ENCODE assay signal across 9 cellular contexts in genomic region chr2:112004246-112004645, GRCh38. TPM values are rescaled to one million over a fixed set of nuclear protein-coding genes. Genes with fewer than 3 reads are reported as not detected.
DNase-seq lines count a peak whose midpoint lies in the region; ATAC-seq lines count a peak whose summit lies in the region.
"Had no signal": no experiment of that assay in that cellular context is flagged by ENCODE, and none has a peak within 500 bp of the region (broad histone marks: within the 10 kb centered on the region; RNA-seq: fewer than 3 reads in every experiment).

No MANE protein-coding gene starts in this region.

- peak overlapping the region in 9 of 11 experiments; percentile 28 to 91 (median 77); a peak in 16 of 22 replicates for H3K27ac ChIP-seq in BLaER1 treated with 17β-estradiol and CSF1 and Interleukin-3, amounts not matched to agents 10 nM and 100 nM
- H3K27ac ChIP-seq: uterus had no signal

- H3K4me2 ChIP-seq in BLaER1 treated with 17β-estradiol and CSF1 and Interleukin-3, amounts not matched to agents 10 nM and 100 nM: peak overlapping the region; percentile 14 to 94 (median 70); a peak in 19 of 22 replicates

- no peaks in the 10 kb centered on the region for H4K20me1 ChIP-seq in BLaER1 treated with 17β-estradiol and CSF1 and Interleukin-3, amounts not matched to agents 10 nM and 100 nM

- H3K9me3 ChIP-seq in BLaER1 treated with 17β-estradiol and CSF1 and Interleukin-3, amounts not matched to agents 10 nM and 100 nM (replicated peaks in 1 of 11): peaks cover 0 to 21% (median 0%) of the 10 kb centered on the region in 11 experiments; a peak in 1 of 22 replicates
- H3K9me3 ChIP-seq: uterus had no signal

- H3K9me3 Mint-ChIP-seq in activated T-cell treated with anti-CD3 and anti-CD28 coated beads, Interleukin-2, amount 50 U/mL, for 4 hours: no peaks in the 10 kb centered on the region
- H3K9me3 Mint-ChIP-seq in activated CD4-positive, alpha-beta T cell treated with anti-CD3 and anti-CD28 coated beads, Interleukin-2, amount 10 ng/mL, durations not matched to agents 24 days and 14 days: peaks cover 4% of the 10 kb centered on the region

- H3K4me3 Mint-ChIP-seq in activated T-cell treated with anti-CD3 and anti-CD28 coated beads, Interleukin-2, amount 50 U/mL, for 4 hours: no peak overlapping the region
- H3K4me3 Mint-ChIP-seq in activated CD4-positive, alpha-beta T cell treated with anti-CD3 and anti-CD28 coated beads, Interleukin-2, amount 10 ng/mL, durations not matched to agents 24 days and 14 days: no peak overlapping the region

- no peak overlapping the region for H3K27ac Mint-ChIP-seq in activated CD4-positive, alpha-beta T cell treated with anti-CD3 and anti-CD28 coated beads, Interleukin-2, amount 10 ng/mL, durations not matched to agents 24 days and 14 days

- H3K36me3 Mint-ChIP-seq in activated T-cell treated with anti-CD3 and anti-CD28 coated beads, Interleukin-2, amount 50 U/mL, for 4 hours (ENCODE audit: insufficient read depth): no peaks in the 10 kb centered on the region
- no peaks in the 10 kb centered on the region for H3K36me3 Mint-ChIP-seq in activated CD4-positive, alpha-beta T cell treated with anti-CD3 and anti-CD28 coated beads, Interleukin-2, amount 10 ng/mL, durations not matched to agents 24 days and 14 days (ENCODE audit: low read depth)

- H3K4me1 ChIP-seq in BLaER1 treated with 17β-estradiol and CSF1 and Interleukin-3, amounts not matched to agents 10 nM and 100 nM: peaks cover 10 to 99% (median 56%) of the 10 kb centered on the region in 10 experiments; a peak in 19 of 20 replicates
- H3K4me1 ChIP-seq: uterus had no signal

- H3K27me3 Mint-ChIP-seq in activated T-cell treated with anti-CD3 and anti-CD28 coated beads, Interleukin-2, amount 50 U/mL, for 4 hours (ENCODE audit: low read depth): no peaks in the 10 kb centered on the region
- H3K27me3 Mint-ChIP-seq in activated CD4-positive, alpha-beta T cell treated with anti-CD3 and anti-CD28 coated beads, Interleukin-2, amount 10 ng/mL, durations not matched to agents 24 days and 14 days: peaks cover 8% of the 10 kb centered on the region

- peak overlapping the region in 6 of 11 experiments; percentile 49 to 74 (median 68); a peak in 11 of 22 replicates for H3K9ac ChIP-seq in BLaER1 treated with 17β-estradiol and CSF1 and Interleukin-3, amounts not matched to agents 10 nM and 100 nM

- intact Hi-C loops in left colon (cut with DNase I, micrococcal nuclease): no loop called here
- intact Hi-C loops in activated CD4-positive, alpha-beta T cell treated with anti-CD3 and anti-CD28 coated beads, Interleukin-2, amount 10 ng/mL, durations not matched to agents 24 days and 14 days (cut with micrococcal nuclease): no loop called here

- DNase-seq in SKM-1 (lab: John Stamatoyannopoulos, UW; ENCODE audit: unreplicated experiment) (peak; percentile 97), left colon (peak; percentile 43 to 56), middle frontal gyrus (ENCODE audit: extremely low spot score, low spot score) (no peak)
- no peak for DNase-seq in activated T-cell treated with anti-CD3 and anti-CD28 coated beads, Interleukin-2, amount 50 U/mL, for 4 hours
- no peak for DNase-seq in activated CD4-positive, alpha-beta T cell treated with anti-CD3 and anti-CD28 coated beads, Interleukin-2, amount 50 U/mL, for 48 hours
- no peak for DNase-seq in activated CD4-positive, alpha-beta T cell treated with anti-CD3 and anti-CD28 coated beads, Interleukin-2, amount 10 ng/mL, durations not matched to agents 24 days and 14 days

- H3K36me3 ChIP-seq in BLaER1 treated with 17β-estradiol and CSF1 and Interleukin-3, amounts not matched to agents 10 nM and 100 nM: peaks cover 0 to 68% (median 0%) of the 10 kb centered on the region in 11 experiments; a peak in 6 of 22 replicates
- H3K36me3 ChIP-seq: uterus had no signal

- no peaks in the 10 kb centered on the region for H3K27me3 ChIP-seq in BLaER1 treated with 17β-estradiol and CSF1 and Interleukin-3, amounts not matched to agents 10 nM and 100 nM
- H3K27me3 ChIP-seq: uterus had no signal

- H3K4me3 ChIP-seq in BLaER1 treated with 17β-estradiol and CSF1 and Interleukin-3, amounts not matched to agents 10 nM and 100 nM: no peak overlapping the region
- H3K4me3 ChIP-seq: uterus had no signal

- peaks cover 7% of the 10 kb centered on the region for H3K4me1 Mint-ChIP-seq in activated T-cell treated with anti-CD3 and anti-CD28 coated beads, Interleukin-2, amount 50 U/mL, for 4 hours (ENCODE audit: low read depth)
- H3K4me1 Mint-ChIP-seq in activated CD4-positive, alpha-beta T cell treated with anti-CD3 and anti-CD28 coated beads, Interleukin-2, amount 10 ng/mL, durations not matched to agents 24 days and 14 days: peaks cover 9% of the 10 kb centered on the region

- ATAC-seq in HG02678 (IDR thresholded peaks at IDR 0.05; ENCODE audit: unreplicated experiment) (peak; percentile 65), left colon (no peak)
- ATAC-seq in activated T-cell treated with anti-CD3 and anti-CD28 coated beads, Interleukin-2, amount 50 U/mL, for 4 hours: no peak

RNA-seq across cellular contexts. Expression of gene TMEM87B, which starts 50.8 kb away (rescaled TPM):
- 10 to 100 TPM; 72.6 to 81.3 TPM for total RNA-seq in left colon
- total RNA-seq in activated T-cell treated with anti-CD3 and anti-CD28 coated beads, Interleukin-2, amount 50 U/mL, for 4 hours: 10 to 100 TPM in 2 of 3 donors, 1 to 10 TPM in 1; 10.0 to 10.7 (median 10.0) TPM
- 13.9 and 15.8 TPM in 2 replicates for total RNA-seq in activated CD4-positive, alpha-beta T cell treated with anti-CD3 and anti-CD28 coated beads, Interleukin-2, amount 10 ng/mL, durations not matched to agents 24 days and 14 days

Comparison
In these comparisons a context has a peak if more than half of its experiments do, and no peak if none do; other contexts are left out.
1. DNase-seq: peak in SKM-1 (single experiment) and left colon (2 of 2); none in activated T-cell treated with anti-CD3 and anti-CD28 coated beads, Interleukin-2, amount 50 U/mL, for 4 hours (single experiment), activated CD4-positive, alpha-beta T cell treated with anti-CD3 and anti-CD28 coated beads, Interleukin-2, amount 50 U/mL, for 48 hours (0 of 2), middle frontal gyrus (single experiment) and activated CD4-positive, alpha-beta T cell treated with anti-CD3 and anti-CD28 coated beads, Interleukin-2, amount 10 ng/mL, durations not matched to agents 24 days and 14 days (single experiment).